ENCODE assay signal across 1 cellular context in genomic region chr10:27155073-27155754, GRCh38.
TF ChIP-seq lines count a peak whose summit lies in the region.

Gene MASTL, plus strand, starts transcription at chr10:27155352. Its CDS starts 75 bp downstream, at chr10:27155427.

TF ChIP-seq in K562, 482 proteins besides CTCF, POLR2A, EP300 and RAD21 (continued from another document and continues in another):
- TF ChIP-seq HCFC1 (IDR thresholded peaks at IDR 0.05; ENCODE audit: low read depth, low read length) (0 out of 2 replicates have a peak, but pooled peaks have one; percentile 41), CXXC5 (CRISPR knock-in tag; IDR thresholded peaks at IDR 0.05) (peak; percentile 94), HDAC3 (IDR thresholded peaks at IDR 0.05; ENCODE audit: borderline replicate concordance, partially characterized antibody) (no peak), NFATC3 (IDR thresholded peaks at IDR 0.05) (no peak), CBX1 (IDR thresholded peaks at IDR 0.05; ENCODE audit: low read depth) (0 out of 2 replicates have a peak, but pooled peaks have one; percentile 51), ZNF395 (CRISPR knock-in tag; IDR thresholded peaks at IDR 0.05) (no peak), TAF15 (IDR thresholded peaks at IDR 0.05; ENCODE audit: low read depth, low read length) (no peak), TFAP4 (CRISPR knock-in tag; IDR thresholded peaks at IDR 0.05; ENCODE audit: borderline replicate concordance) (peak; percentile 67; the same call in 1 of the 2 replicates), SOX6 (IDR thresholded peaks at IDR 0.05) (0 out of 2 replicates have a peak, but pooled peaks have one; percentile 13), CGGBP1 (CRISPR knock-in tag; IDR thresholded peaks at IDR 0.05) (0 out of 2 replicates have a peak, but pooled peaks have one; percentile 17), ZNF282 (CRISPR knock-in tag; IDR thresholded peaks at IDR 0.05) (no peak), MEF2D (tag; conservative IDR thresholded peaks at IDR 0.05; ENCODE audit: low read depth) (0 out of 2 replicates have a peak, but pooled peaks have one; percentile 2), HDAC2 (IDR thresholded peaks at IDR 0.05) (no peak), ZFX (CRISPR knock-in tag; IDR thresholded peaks at IDR 0.05) (peak; percentile 65), MLLT1 (IDR thresholded peaks at IDR 0.05) (no peak), KLF1 (tag; IDR thresholded peaks at IDR 0.05) (peak; percentile 32; the same call in 1 of the 2 replicates), IFI16 (CRISPR knock-in tag; IDR thresholded peaks at IDR 0.05) (no peak), RCOR1 (IDR thresholded peaks at IDR 0.05; ENCODE audit: borderline replicate concordance in 1 of 2, low read depth in 2 of 2, low read length in 2 of 2) (peak in 1 of 2 experiments; percentile 16; a peak in 1 of 4 replicates), UBTF (IDR thresholded peaks at IDR 0.05; ENCODE audit: borderline replicate concordance in 1 of 2, low read depth in 2 of 2, low read length in 2 of 2) (0 out of 4 replicates have a peak, but pooled peaks of 1 of the 2 experiments have one; percentile 59), ZBTB40 (IDR thresholded peaks at IDR 0.05) (no peak), ZBTB40 (CRISPR knock-in tag; IDR thresholded peaks at IDR 0.05) (no peak), SMAD1 (IDR thresholded peaks at IDR 0.05; ENCODE audit: low read depth, low read length, partially characterized antibody) (peak; percentile 85), ZNF212 (CRISPR knock-in tag; IDR thresholded peaks at IDR 0.05) (no peak; the same call in 1 of the 2 replicates), ZBTB33 (CRISPR knock-in tag; IDR thresholded peaks at IDR 0.05) (peak; percentile 28; the same call in 1 of the 2 replicates), ZNF77 (CRISPR knock-in tag; IDR thresholded peaks at IDR 0.05) (no peak), ZFP1 (CRISPR knock-in tag; IDR thresholded peaks at IDR 0.05) (no peak), PRDM10 (IDR thresholded peaks at IDR 0.05; ENCODE audit: partially characterized antibody) (no peak), RBFOX2 (IDR thresholded peaks at IDR 0.05; ENCODE audit: low read depth, low read length) (peak; percentile 98), GTF2A2 (tag; IDR thresholded peaks at IDR 0.05) (no peak), NKRF (IDR thresholded peaks at IDR 0.05; ENCODE audit: borderline replicate concordance) (peak; percentile 72; the same call in 1 of the 2 replicates), E2F3 (CRISPR knock-in tag; IDR thresholded peaks at IDR 0.05) (0 out of 2 replicates have a peak, but pooled peaks have one; percentile 76), PCBP1 (IDR thresholded peaks at IDR 0.05; ENCODE audit: low read depth, low read length, poor library complexity, severe bottlenecking) (peak; percentile 62)
